ENCODE assay signal across 1 cellular context in the genomic region with DNA sequence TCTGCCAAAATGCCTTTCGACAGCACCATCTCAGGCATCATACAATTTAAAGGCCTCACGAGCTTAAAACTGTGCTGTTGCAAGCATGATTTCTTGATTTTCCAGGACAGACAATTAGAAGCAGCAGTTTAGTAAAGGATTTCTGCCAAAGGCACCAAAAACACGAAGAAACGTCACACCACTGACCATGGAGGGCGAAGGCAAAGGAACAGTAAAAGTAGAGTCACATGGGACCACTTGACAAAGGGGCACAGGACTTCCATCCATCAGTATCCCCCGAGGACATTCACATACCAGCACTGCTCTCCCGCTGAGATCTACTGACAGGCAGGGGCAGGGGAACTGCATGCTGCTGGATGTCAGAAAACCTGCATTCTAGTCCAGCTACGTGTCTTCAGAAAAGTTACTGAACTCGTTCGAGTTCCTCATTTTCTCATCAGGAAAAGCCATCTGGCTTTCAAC.
TF ChIP-seq lines count a peak whose summit lies in the region.

No MANE protein-coding gene starts in this region.

TF ChIP-seq in SK-N-SH treated with all-trans-retinoic acid at 6 μM for 48 hours, 23 proteins besides CTCF, POLR2A, EP300 and RAD21 (continued from another document):
- TF ChIP-seq, protein P1, sequence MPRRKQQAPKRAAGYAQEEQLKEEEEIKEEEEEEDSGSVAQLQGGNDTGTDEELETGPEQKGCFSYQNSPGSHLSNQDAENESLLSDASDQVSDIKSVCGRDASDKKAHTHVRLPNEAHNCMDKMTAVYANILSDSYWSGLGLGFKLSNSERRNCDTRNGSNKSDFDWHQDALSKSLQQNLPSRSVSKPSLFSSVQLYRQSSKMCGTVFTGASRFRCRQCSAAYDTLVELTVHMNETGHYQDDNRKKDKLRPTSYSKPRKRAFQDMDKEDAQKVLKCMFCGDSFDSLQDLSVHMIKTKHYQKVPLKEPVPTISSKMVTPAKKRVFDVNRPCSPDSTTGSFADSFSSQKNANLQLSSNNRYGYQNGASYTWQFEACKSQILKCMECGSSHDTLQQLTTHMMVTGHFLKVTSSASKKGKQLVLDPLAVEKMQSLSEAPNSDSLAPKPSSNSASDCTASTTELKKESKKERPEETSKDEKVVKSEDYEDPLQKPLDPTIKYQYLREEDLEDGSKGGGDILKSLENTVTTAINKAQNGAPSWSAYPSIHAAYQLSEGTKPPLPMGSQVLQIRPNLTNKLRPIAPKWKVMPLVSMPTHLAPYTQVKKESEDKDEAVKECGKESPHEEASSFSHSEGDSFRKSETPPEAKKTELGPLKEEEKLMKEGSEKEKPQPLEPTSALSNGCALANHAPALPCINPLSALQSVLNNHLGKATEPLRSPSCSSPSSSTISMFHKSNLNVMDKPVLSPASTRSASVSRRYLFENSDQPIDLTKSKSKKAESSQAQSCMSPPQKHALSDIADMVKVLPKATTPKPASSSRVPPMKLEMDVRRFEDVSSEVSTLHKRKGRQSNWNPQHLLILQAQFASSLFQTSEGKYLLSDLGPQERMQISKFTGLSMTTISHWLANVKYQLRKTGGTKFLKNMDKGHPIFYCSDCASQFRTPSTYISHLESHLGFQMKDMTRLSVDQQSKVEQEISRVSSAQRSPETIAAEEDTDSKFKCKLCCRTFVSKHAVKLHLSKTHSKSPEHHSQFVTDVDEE (CRISPR knock-in tag; IDR thresholded peaks at IDR 0.05) = no peak
- no peak for TF ChIP-seq ZFP30 (CRISPR knock-in tag; IDR thresholded peaks at IDR 0.05)
- TF ChIP-seq ZNF8 (CRISPR knock-in tag; IDR thresholded peaks at IDR 0.05) = no peak
- no peak for TF ChIP-seq TCF4 (CRISPR knock-in tag; IDR thresholded peaks at IDR 0.05; ENCODE audit: borderline replicate concordance)
- no peak for TF ChIP-seq TOX (CRISPR knock-in tag; IDR thresholded peaks at IDR 0.05; ENCODE audit: borderline replicate concordance)
- no peak for TF ChIP-seq SNAI2 (CRISPR knock-in tag; IDR thresholded peaks at IDR 0.05)
- no peak for TF ChIP-seq ZC3H10 (CRISPR knock-in tag; IDR thresholded peaks at IDR 0.05)
